21 cellular contexts compared by ENCODE assay signal in genomic region chr15:92112711-92113110, GRCh38.
"Had no signal": no experiment of that assay in that cellular context is flagged by ENCODE, and none has a peak within 500 bp of the region (broad histone marks: within the 10 kb centered on the region; RNA-seq: fewer than 3 reads in every experiment).

No MANE protein-coding gene starts in this region.

- H3K36me3 ChIP-seq: thyroid gland, vagina had no signal

- H3K4me3 ChIP-seq: esophagus muscularis mucosa, lower lobe of right lung, psoas muscle, skin epidermis, spleen, thyroid gland, vagina had no signal

- H3K36me3 Mint-ChIP-seq: memory B cell; mesothelial cell of epicardium; stimulated activated naive B cell treated with anti-CD40 and anti-IgM and Interleukin-4, amounts not matched to agents 10 μg/mL and 1 μg/mL and 100 μg/mL, for 72 hours had no signal

- H3K9me3 Mint-ChIP-seq: endodermal cell; memory B cell; mesothelial cell of epicardium; naive thymus-derived CD8-positive, alpha-beta T cell; nephron progenitor cell; stimulated activated naive B cell treated with anti-CD40 and anti-IgM and Interleukin-4, amounts not matched to agents 10 μg/mL and 1 μg/mL and 100 μg/mL, for 72 hours; stimulated activated naive CD8-positive, alpha-beta T cell treated with anti-CD3 and anti-CD28 coated beads, Interleukin-15, Interleukin-2, amounts not matched to agents 100 ng/mL and 50 ng/mL, for 24 hours had no signal

- H3K4me1 ChIP-seq: foreskin keratinocyte had no signal

- H3K27me3 ChIP-seq: esophagus muscularis mucosa, foreskin keratinocyte, spleen, thyroid gland, vagina had no signal

- ATAC-seq: foreskin keratinocyte; lower lobe of right lung; naive thymus-derived CD8-positive, alpha-beta T cell; psoas muscle; stimulated activated naive B cell treated with anti-CD40 and anti-IgM and Interleukin-4, amounts not matched to agents 10 μg/mL and 1 μg/mL and 100 μg/mL, for 72 hours had no signal

- H3K9me3 ChIP-seq: esophagus muscularis mucosa, lower lobe of right lung, psoas muscle, spleen, thyroid gland, vagina had no signal

- H3K27me3 Mint-ChIP-seq: naive thymus-derived CD8-positive, alpha-beta T cell; stimulated activated naive B cell treated with anti-CD40 and anti-IgM and Interleukin-4, amounts not matched to agents 10 μg/mL and 1 μg/mL and 100 μg/mL, for 72 hours; stimulated activated naive CD8-positive, alpha-beta T cell treated with anti-CD3 and anti-CD28 coated beads, Interleukin-15, Interleukin-2, amounts not matched to agents 100 ng/mL and 50 ng/mL, for 24 hours had no signal

- FAIRE-seq: colon, keratinocyte had no signal

- H3K27ac Mint-ChIP-seq: endodermal cell; memory B cell; mesothelial cell of epicardium; naive thymus-derived CD8-positive, alpha-beta T cell; nephron progenitor cell; stimulated activated naive B cell treated with anti-CD40 and anti-IgM and Interleukin-4, amounts not matched to agents 10 μg/mL and 1 μg/mL and 100 μg/mL, for 72 hours; stimulated activated naive CD8-positive, alpha-beta T cell treated with anti-CD3 and anti-CD28 coated beads, Interleukin-15, Interleukin-2, amounts not matched to agents 100 ng/mL and 50 ng/mL, for 24 hours had no signal

- H3K4me1 Mint-ChIP-seq: memory B cell; stimulated activated naive B cell treated with anti-CD40 and anti-IgM and Interleukin-4, amounts not matched to agents 10 μg/mL and 1 μg/mL and 100 μg/mL, for 72 hours had no signal

- H3K4me3 Mint-ChIP-seq: endodermal cell; memory B cell; mesothelial cell of epicardium; naive thymus-derived CD8-positive, alpha-beta T cell; nephron progenitor cell; stimulated activated naive B cell treated with anti-CD40 and anti-IgM and Interleukin-4, amounts not matched to agents 10 μg/mL and 1 μg/mL and 100 μg/mL, for 72 hours; stimulated activated naive CD8-positive, alpha-beta T cell treated with anti-CD3 and anti-CD28 coated beads, Interleukin-15, Interleukin-2, amounts not matched to agents 100 ng/mL and 50 ng/mL, for 24 hours had no signal

- DNase-seq: cerebellar nuclear complex; effector CD8-positive, alpha-beta T cell; endodermal cell; foreskin keratinocyte; left ventricle myocardium superior; lower lobe of right lung; naive thymus-derived CD8-positive, alpha-beta T cell; nephron progenitor cell; psoas muscle; spleen; stimulated activated naive B cell treated with anti-CD40 and anti-IgM and Interleukin-4, amounts not matched to agents 10 μg/mL and 1 μg/mL and 100 μg/mL, for 72 hours; thyroid gland; trophoblast cell had no signal

- H3K27ac ChIP-seq: esophagus muscularis mucosa, foreskin keratinocyte, lower lobe of right lung, psoas muscle, skin epidermis, spleen, thyroid gland, vagina had no signal
